Comparison of ENCODE assay signal across 17 cellular contexts in the genomic region with DNA sequence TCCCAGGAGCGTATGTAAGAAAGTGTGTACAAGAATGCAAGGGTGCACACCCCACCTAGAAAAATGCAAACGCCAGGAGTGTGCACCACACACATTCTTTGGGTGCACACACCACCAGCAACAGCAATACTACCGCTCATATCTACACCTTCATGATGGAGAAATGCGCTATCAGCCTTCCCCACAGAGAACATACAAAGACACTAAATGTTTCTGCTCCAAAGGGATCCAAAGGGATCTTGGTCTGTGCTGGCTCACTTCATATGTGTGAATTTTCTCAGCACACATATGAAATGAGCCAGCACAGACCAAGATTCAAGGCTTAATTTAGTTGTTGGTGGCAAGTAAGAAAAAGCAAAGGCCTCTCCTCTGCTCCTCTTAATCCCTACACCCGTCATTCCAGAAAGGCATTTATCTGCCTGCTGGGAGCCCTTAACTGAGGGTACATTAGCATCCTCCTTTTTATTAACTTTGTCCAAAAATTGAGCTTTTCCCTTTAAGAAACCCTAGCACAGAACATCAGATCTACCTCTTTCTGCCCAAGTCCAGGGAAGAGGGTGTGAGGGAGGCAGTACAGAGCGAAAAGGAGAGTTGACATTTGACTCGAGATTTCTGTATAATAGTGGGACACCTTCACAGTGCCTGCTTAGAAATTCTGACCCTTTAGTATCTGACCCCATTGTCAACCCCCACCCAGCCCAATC. TPM values are rescaled to one million over a fixed set of nuclear protein-coding genes. Genes with fewer than 3 reads are reported as not detected.
"Had no signal": no experiment of that assay in that cellular context is flagged by ENCODE, and none has a peak within 500 bp of the region (broad histone marks: within the 10 kb centered on the region; RNA-seq: fewer than 3 reads in every experiment).

No MANE protein-coding gene starts in this region.

- H3K4me3 Mint-ChIP-seq: activated T-helper 1 cell treated with anti-CD3 and anti-CD28 coated beads, Interleukin-12 subunit alpha, Interleukin-12 subunit beta, Interleukin-2, Interleukin-4 antibody, amounts not matched to agents 30 ng/mL and 10 ng/mL and 1 ng/mL, durations not matched to agents 14 hours and 24 hours and 36 hours; dendritic cell treated with granulocyte-macrophage colony-stimulating factor and Interleukin-4, amounts not matched to agents 40 ng/mL and 50 ng/mL, for 4 days; effector memory CD8-positive, alpha-beta T cell had no signal

- H3K9me3 Mint-ChIP-seq: activated T-helper 1 cell treated with anti-CD3 and anti-CD28 coated beads, Interleukin-12 subunit alpha, Interleukin-12 subunit beta, Interleukin-2, Interleukin-4 antibody, amounts not matched to agents 30 ng/mL and 10 ng/mL and 1 ng/mL, durations not matched to agents 14 hours and 24 hours and 36 hours; dendritic cell treated with granulocyte-macrophage colony-stimulating factor and Interleukin-4, amounts not matched to agents 40 ng/mL and 50 ng/mL, for 4 days; effector memory CD8-positive, alpha-beta T cell had no signal

- H3K27me3 ChIP-seq: vagina had no signal

- ATAC-seq: activated naive CD4-positive, alpha-beta T cell treated with anti-CD3 and anti-CD28 coated beads, Interleukin-2, amount 50 U/mL, for 72 hours; effector memory CD8-positive, alpha-beta T cell; lower lobe of right lung; psoas muscle; right cardiac atrium; stimulated activated naive CD8-positive, alpha-beta T cell treated with anti-CD3 and anti-CD28 coated beads, Interleukin-15, Interleukin-2, amounts not matched to agents 100 U/mL and 50 U/mL, for 24 hours had no signal

- H3K4me1 ChIP-seq: lower lobe of right lung had no signal

- DNase-seq: activated CD4-positive, alpha-beta T cell treated with anti-CD3 and anti-CD28 coated beads, Interleukin-2, amount 50 U/mL, for 48 hours; activated gamma-delta T cell treated with Interleukin-2 at 50 U/mL for 16 hours; activated T-cell treated with anti-CD3 and anti-CD28 coated beads for 4 hours; effector memory CD8-positive, alpha-beta T cell; foreskin fibroblast; hippocampal formation; lower lobe of right lung; psoas muscle; right cardiac atrium; stimulated activated naive CD8-positive, alpha-beta T cell treated with anti-CD3 and anti-CD28 coated beads, Interleukin-15, Interleukin-2, amounts not matched to agents 100 U/mL and 50 U/mL, for 24 hours; T-helper 1 cell had no signal

- H3K9me3 ChIP-seq: lower lobe of right lung, psoas muscle, vagina had no signal

- H3K36me3 ChIP-seq: vagina had no signal

- H3K27ac ChIP-seq: epithelial cell of prostate, lower lobe of right lung, psoas muscle, skin epidermis, vagina had no signal

- H3K27ac Mint-ChIP-seq: activated naive CD4-positive, alpha-beta T cell treated with anti-CD3 and anti-CD28 coated beads, Interleukin-2, amount 50 U/mL, for 72 hours; activated T-helper 1 cell treated with anti-CD3 and anti-CD28 coated beads, Interleukin-12 subunit alpha, Interleukin-12 subunit beta, Interleukin-2, Interleukin-4 antibody, amounts not matched to agents 30 ng/mL and 10 ng/mL and 1 ng/mL, durations not matched to agents 14 hours and 24 hours and 36 hours; dendritic cell treated with granulocyte-macrophage colony-stimulating factor and Interleukin-4, amounts not matched to agents 40 ng/mL and 50 ng/mL, for 4 days; effector memory CD8-positive, alpha-beta T cell had no signal

- H3K4me3 ChIP-seq: lower lobe of right lung, psoas muscle, skin epidermis, vagina had no signal

RNA-seq across cellular contexts. Expression of gene BMP4, which starts 8.3 kb away (rescaled TPM):
- total RNA-seq: activated naive CD4-positive, alpha-beta T cell treated with anti-CD3 and anti-CD28 coated beads, Interleukin-2, amount 50 U/mL, for 72 hours; activated T-helper 1 cell treated with anti-CD3 and anti-CD28 coated beads, Interleukin-12 subunit alpha, Interleukin-12 subunit beta, Interleukin-2, Interleukin-4 antibody, amounts not matched to agents 30 ng/mL and 10 ng/mL and 1 ng/mL, durations not matched to agents 14 hours and 24 hours and 36 hours had no signal
